In genomic region chr12:32535260-32535999, GRCh38 we compare ENCODE assay signal across 8 cellular contexts.
DNase-seq lines count a peak whose midpoint lies in the region; ATAC-seq, FAIRE-seq and TF ChIP-seq lines count a peak whose summit lies in the region.

No MANE protein-coding gene starts in this region.

- H3K27me3 ChIP-seq in body of pancreas = no peaks in the 10 kb centered on the region
- no peaks in the 10 kb centered on the region for H3K27me3 ChIP-seq in small intestine (ENCODE audit: control insufficient read depth in 2 of 2, insufficient read depth in 2 of 2, low read length in 2 of 2)
- H3K27me3 ChIP-seq in CD8-positive, alpha-beta memory T cell (ENCODE audit: insufficient read depth, low read length, poor library complexity, severe bottlenecking) = no peaks in the 10 kb centered on the region

- intact Hi-C loops in body of pancreas (cut with DNase I) = no loop called here

- H3K36me3 ChIP-seq in body of pancreas (replicated peaks in 1 of 2; ENCODE audit: insufficient read depth in 1 of 2, low read depth in 2 of 2) (no peaks in the 10 kb centered on the region), small intestine (ENCODE audit: control insufficient read depth in 2 of 2, insufficient read depth in 2 of 2, low read length in 2 of 2) (no peaks in the 10 kb centered on the region)
- no peaks in the 10 kb centered on the region for H3K36me3 ChIP-seq in CD8-positive, alpha-beta memory T cell (ENCODE audit: insufficient read depth, low read length)

- peak overlapping the region in 1 of 8 donors; percentile 31 for H3K27ac Mint-ChIP-seq in CD8-positive, alpha-beta memory T cell

- H3K4me1 Mint-ChIP-seq in CD8-positive, alpha-beta memory T cell = peaks cover 0 to 11% (median 6%) of the 10 kb centered on the region in 3 donors

- peak overlapping the region in 3 of 7 donors; percentile 13 to 71 (median 15) for H3K4me3 Mint-ChIP-seq in CD8-positive, alpha-beta memory T cell

- TF ChIP-seq CTCF in body of pancreas (IDR thresholded peaks at IDR 0.05) = no peak

- FAIRE-seq in small intestine (lab: Jason Lieb, UNC) = no peak

- no peaks in the 10 kb centered on the region for H3K9me3 Mint-ChIP-seq in CD8-positive, alpha-beta memory T cell

- ATAC-seq in HG03139 (IDR thresholded peaks at IDR 0.05; ENCODE audit: unreplicated experiment) (peak; percentile 61), body of pancreas (peak; percentile 85)

- peak overlapping the region; percentile 69 to 87 (median 76) for H3K27ac ChIP-seq in body of pancreas
- H3K27ac ChIP-seq in small intestine (ENCODE audit: low read depth in 1 of 2, low read length in 1 of 2) = peak overlapping the region in 1 of 2 donors; percentile 87
- H3K27ac ChIP-seq in CD8-positive, alpha-beta memory T cell (ENCODE audit: low read depth, low read length) = no peak overlapping the region

- H3K4me3 ChIP-seq in body of pancreas (peak overlapping the region in 1 of 2 donors; percentile 10), small intestine (ENCODE audit: low read depth in 1 of 2, low read length in 2 of 2) (no peak overlapping the region)
- no peak overlapping the region for H3K4me3 ChIP-seq in CD8-positive, alpha-beta memory T cell (ENCODE audit: low read length)

- DNase-seq in COLO668 (lab: John Stamatoyannopoulos, UW; ENCODE audit: unreplicated experiment) (peak; percentile 11), NCI-H524 treated with DMSO at 0.1 percent for 48 hours (lab: John Stamatoyannopoulos, UW) (peak; percentile 17), body of pancreas (peak; percentile 92 to 96 (median 94)), islet precursor cell (peak; percentile 71), small intestine (peak; percentile 76), NCI-H1048 (lab: John Stamatoyannopoulos, UW) (no peak)
- DNase-seq in CD8-positive, alpha-beta memory T cell = no peak

- H3K27me3 Mint-ChIP-seq in CD8-positive, alpha-beta memory T cell = peaks cover 8 to 19% of the 10 kb centered on the region in 2 donors

- WGBS in body of pancreas, 2 donors = 0% methylated on average over 5 to 6 of the region's 6 CpGs
- WGBS in small intestine, 3 donors = 0 to 6% (median 4%) methylated on average over 6 of the region's 6 CpGs

- H3K9me3 ChIP-seq in body of pancreas = no peaks in the 10 kb centered on the region
- H3K9me3 ChIP-seq in small intestine (ENCODE audit: control insufficient read depth, low read depth) = no peaks in the 10 kb centered on the region
- no peaks in the 10 kb centered on the region for H3K9me3 ChIP-seq in CD8-positive, alpha-beta memory T cell (ENCODE audit: low read length)

- peaks cover 57% of the 10 kb centered on the region for H3K4me1 ChIP-seq in body of pancreas
- H3K4me1 ChIP-seq in small intestine (ENCODE audit: control insufficient read depth in 2 of 2, insufficient read depth in 1 of 2, low read depth in 1 of 2, low read length in 1 of 2) = peaks cover 0 to 8% of the 10 kb centered on the region in 2 donors
- no peaks in the 10 kb centered on the region for H3K4me1 ChIP-seq in CD8-positive, alpha-beta memory T cell (ENCODE audit: insufficient read depth, low read length)

- POLR2A ChIA-PET in CD8-positive, alpha-beta memory T cell (lab: Charles Lee) = no interaction called here

- no peaks in the 10 kb centered on the region for H3K36me3 Mint-ChIP-seq in CD8-positive, alpha-beta memory T cell

- peak in 2 of 3 donors; percentile 43 to 51 for TF ChIP-seq POLR2A in body of pancreas (IDR thresholded peaks at IDR 0.05)

- CTCF ChIA-PET in CD8-positive, alpha-beta memory T cell (lab: Charles Lee) = no interaction called here

Comparison
In these comparisons a context has a peak if more than half of its experiments do, and no peak if none do; other contexts are left out.
1. DNase-seq: peak in COLO668 (single experiment), NCI-H524 treated with DMSO at 0.1 percent for 48 hours (single experiment), body of pancreas (4 of 4), islet precursor cell (single experiment) and small intestine (single experiment); none in CD8-positive, alpha-beta memory T cell (0 of 5) and NCI-H1048 (single experiment).